ENCODE assay signal across 21 cellular contexts in the genomic region with DNA sequence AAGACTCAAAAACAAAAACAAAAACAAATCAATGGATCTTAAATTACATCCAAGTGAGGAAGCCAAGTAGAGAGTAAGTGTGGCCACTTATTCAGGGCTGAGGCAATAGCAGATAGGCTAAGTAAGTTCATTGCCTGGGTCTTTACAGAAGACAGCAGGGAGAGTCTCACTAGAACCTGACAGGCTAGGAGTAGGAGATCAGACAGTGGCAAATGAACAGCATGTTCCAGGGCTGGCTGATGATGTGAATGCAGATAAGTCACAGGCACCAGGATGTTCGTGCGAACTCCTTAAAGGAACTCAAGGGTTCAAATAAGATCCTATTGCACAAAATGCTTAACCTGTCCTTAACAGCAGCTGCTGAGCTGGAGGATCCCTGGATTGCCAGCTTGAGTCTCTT.
A peak's percentile ranks its signal among the peaks of the same experiment; 100 is the strongest.
DNase-seq lines count a peak whose midpoint lies in the region.
"Had no signal": no experiment of that assay in that cellular context is flagged by ENCODE, and none has a peak within 500 bp of the region (broad histone marks: within the 10 kb centered on the region; RNA-seq: fewer than 3 reads in every experiment).

No MANE protein-coding gene starts in this region.

- DNase-seq in NCI-H82 (lab: John Stamatoyannopoulos, UW): peak; percentile 32
- no peak for DNase-seq in NCI-H82 treated with DMSO at 0.1 percent for 48 hours (lab: John Stamatoyannopoulos, UW; ENCODE audit: unreplicated experiment)
- DNase-seq in fibroblast of gingiva (ENCODE audit: low read depth): peak; percentile 75
- peak; percentile 27 for DNase-seq in skeletal muscle cell (ENCODE audit: low read depth)
- no peak for DNase-seq in NCI-H1105 (lab: John Stamatoyannopoulos, UW)
- no peak for DNase-seq in CD1c-positive myeloid dendritic cell (ENCODE audit: extremely low spot score)
- DNase-seq in activated gamma-delta T cell treated with Interleukin-2 at 50 U/mL for 16 hours: no peak
- DNase-seq in NCI-H2196 treated with DMSO at 0.1 percent for 48 hours (lab: John Stamatoyannopoulos, UW; ENCODE audit: unreplicated experiment): no peak
- DNase-seq: AML-193, GF-D8, GM23248, HCEC 1CT, Kasumi-1, MM.1S, NCI-H1092, NCI-H146, NCI-H2029 treated with DMSO at 0.1 percent for 48 hours, NCI-H748 treated with DMSO at 0.1 percent for 48 hours, OCI-M1, RPMI8226, SHP77 treated with DMSO at 0.1 percent for 48 hours had no signal

- H3K4me3 ChIP-seq in skeletal muscle cell (ENCODE audit: low read depth, low read length): no peak overlapping the region
- H3K4me3 ChIP-seq: GM23248 had no signal

Comparison
In these comparisons a context has a peak if more than half of its experiments do, and no peak if none do; other contexts are left out.
1. DNase-seq: peak in NCI-H82 (single experiment), fibroblast of gingiva (single experiment) and skeletal muscle cell (single experiment); none in NCI-H82 treated with DMSO at 0.1 percent for 48 hours (single experiment), NCI-H1105 (single experiment), CD1c-positive myeloid dendritic cell (single experiment), activated gamma-delta T cell treated with Interleukin-2 at 50 U/mL for 16 hours (single experiment) and NCI-H2196 treated with DMSO at 0.1 percent for 48 hours (single experiment).